Comparison of ENCODE assay signal across 8 cellular contexts in the genomic region with DNA sequence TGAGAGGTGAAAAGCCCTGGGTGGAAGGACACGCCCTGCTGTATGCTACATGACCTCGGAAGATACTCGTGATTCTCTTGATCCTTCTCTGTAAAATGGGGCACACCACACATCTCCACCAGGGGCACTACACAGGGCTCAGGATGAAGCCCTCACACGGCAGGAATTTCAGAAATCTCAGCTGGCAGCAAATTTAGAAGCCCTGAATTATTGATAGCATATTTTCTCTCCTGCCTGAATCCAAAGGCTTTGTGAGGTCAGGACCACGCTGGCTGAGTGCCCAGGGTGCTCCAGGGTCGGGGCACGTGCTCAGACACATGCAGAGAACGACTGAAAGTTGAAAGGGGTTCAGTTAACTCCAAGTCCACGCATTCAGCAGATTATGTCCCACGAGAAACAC. TPM values are rescaled to one million over a fixed set of nuclear protein-coding genes. Genes with fewer than 3 reads are reported as not detected.
DNase-seq lines count a peak whose midpoint lies in the region; ATAC-seq and TF ChIP-seq lines count a peak whose summit lies in the region.

No MANE protein-coding gene starts in this region.

- no peaks in the 10 kb centered on the region for H3K36me3 Mint-ChIP-seq in nephron progenitor cell (ENCODE audit: low read depth)

- H3K9me3 ChIP-seq in aorta (ENCODE audit: control insufficient read depth, low read length): no peaks in the 10 kb centered on the region

- peak; percentile 47 for ATAC-seq in HG02623 (IDR thresholded peaks at IDR 0.05; ENCODE audit: unreplicated experiment)
- peak; percentile 87 for ATAC-seq in aorta (ENCODE audit: low FRiP score)
- no peak for ATAC-seq in GM18867 (IDR thresholded peaks at IDR 0.05; ENCODE audit: unreplicated experiment)

- 8 to 12% methylated on average over 10 of the region's 10 CpGs for WGBS in aorta, 2 donors

- no peaks in the 10 kb centered on the region for H3K27me3 ChIP-seq in GM06990 (replicated peaks; ENCODE audit: control insufficient read depth, insufficient read depth, low read length)
- no peaks in the 10 kb centered on the region for H3K27me3 ChIP-seq in aorta (ENCODE audit: control insufficient read depth in 1 of 2, insufficient read depth in 2 of 2, low read length in 1 of 2)

- peak overlapping the region in 1 of 2 donors; percentile 13 for H3K27ac ChIP-seq in aorta (ENCODE audit: low read depth in 1 of 2, low read length in 2 of 2)

- H3K27ac Mint-ChIP-seq in nephron progenitor cell: no peak overlapping the region

- no peaks in the 10 kb centered on the region for H3K4me1 Mint-ChIP-seq in nephron progenitor cell

- H3K9me3 Mint-ChIP-seq in nephron progenitor cell: no peaks in the 10 kb centered on the region

- intact Hi-C loops in aorta (cut with DNase I): loop anchor here in 1 of 2 donors (5.0 kb wide), 2 partner anchors 75 to 150 kb away; partner anchors contain the start of gene MBP

- no peaks in the 10 kb centered on the region for H3K36me3 ChIP-seq in GM06990 (ENCODE audit: control insufficient read depth, insufficient read depth, low read length)
- H3K36me3 ChIP-seq in aorta (ENCODE audit: control insufficient read depth in 1 of 2, insufficient read depth in 2 of 2, low read length in 1 of 2): no peaks in the 10 kb centered on the region

- H3K4me3 ChIP-seq in GM06990 (replicated peaks; ENCODE audit: low read depth, low read length): no peak overlapping the region
- no peak overlapping the region for H3K4me3 ChIP-seq in aorta (ENCODE audit: low read length in 2 of 2)

- no peaks in the 10 kb centered on the region for H3K4me1 ChIP-seq in aorta (ENCODE audit: control insufficient read depth in 1 of 2, insufficient read depth in 2 of 2, low read length in 2 of 2)

- H3K27me3 Mint-ChIP-seq in nephron progenitor cell (ENCODE audit: low read depth, poor library complexity): peaks cover 30% of the 10 kb centered on the region

- TF ChIP-seq CTCF in GM06990 (IDR thresholded peaks at IDR 0.05; ENCODE audit: insufficient read depth, low read length, poor library complexity, severe bottlenecking) (peak; percentile 65), nephron progenitor cell (IDR thresholded peaks at IDR 0.05) (peak; percentile 8)

- no peak overlapping the region for H3K4me3 Mint-ChIP-seq in nephron progenitor cell

- DNase-seq in GM06990 (ENCODE audit: extremely low read depth, insufficient read length): no peak
- DNase-seq in NCI-H510A treated with DMSO at 0.1 percent for 48 hours (lab: John Stamatoyannopoulos, UW): peak; percentile 55
- peak; percentile 48 for DNase-seq in activated CD8-positive, alpha-beta memory T cell treated with anti-CD3 and anti-CD28 coated beads, Interleukin-2, amount 50 U/mL, for 4 hours
- peak; percentile 77 for DNase-seq in fibroblast of gingiva (ENCODE audit: low read depth)
- no peak for DNase-seq in nephron progenitor cell
- peak; percentile 80 to 90 for DNase-seq in aorta

RNA-seq across cellular contexts. Expression of gene GALR1, which starts 42.1 kb away (rescaled TPM):
- total RNA-seq in aorta: under 1 TPM in 1 of 2 donors, not detected in 1; 0.24 TPM
- under 1 TPM in 1 of 2 donors, not detected in 1; under 0.01 TPM for polyA plus RNA-seq in aorta

Comparison
In these comparisons a context has a peak if more than half of its experiments do, and no peak if none do; other contexts are left out.
1. DNase-seq: peak in NCI-H510A treated with DMSO at 0.1 percent for 48 hours (single experiment), activated CD8-positive, alpha-beta memory T cell treated with anti-CD3 and anti-CD28 coated beads, Interleukin-2, amount 50 U/mL, for 4 hours (single experiment), fibroblast of gingiva (single experiment) and aorta (2 of 2); none in GM06990 (single experiment) and nephron progenitor cell (single experiment).